In genomic region chr1:85333186-85333585, GRCh38 we compare ENCODE assay signal across 19 cellular contexts.
"Had no signal": no experiment of that assay in that cellular context is flagged by ENCODE, and none has a peak within 500 bp of the region (broad histone marks: within the 10 kb centered on the region; RNA-seq: fewer than 3 reads in every experiment).

No MANE protein-coding gene starts in this region.

- H3K27ac ChIP-seq: heart right ventricle, neutrophil, ovary, right atrium auricular region, sigmoid colon, suprapubic skin, tibial artery, upper lobe of right lung, vagina had no signal

- H3K4me3 ChIP-seq: gastrocnemius medialis, heart right ventricle, ovary, right atrium auricular region, sigmoid colon, skin epidermis, suprapubic skin, tibial artery, upper lobe of right lung, vagina had no signal

- H3K4me1 Mint-ChIP-seq: nephron progenitor cell had no signal

- H3K36me3 ChIP-seq: gastrocnemius medialis, heart right ventricle, neutrophil, ovary, right atrium auricular region, sigmoid colon, suprapubic skin, tibial artery, upper lobe of right lung, vagina had no signal

- DNase-seq: heart right ventricle; hypothalamus; kidney glomerular epithelial cell; naive thymus-derived CD4-positive, alpha-beta T cell; nephron progenitor cell; ovary; sigmoid colon; stimulated activated CD4-positive, alpha-beta T cell treated with anti-CD3 and anti-CD28 coated beads, Interleukin-2, amount 100 ng/mL, for 24 hours; stimulated activated CD4-positive, alpha-beta T cell treated with anti-CD3 and anti-CD28 coated beads, Interleukin-4, amount 100 ng/mL, for 4 hours; stimulated activated naive CD4-positive, alpha-beta T cell treated with Interleukin-2 at 50 U/mL for 16 hours; tibial artery; upper lobe of right lung had no signal

- H3K4me3 Mint-ChIP-seq: dendritic cell treated with granulocyte-macrophage colony-stimulating factor and Interleukin-4, amounts not matched to agents 40 ng/mL and 50 ng/mL, for 4 days; nephron progenitor cell had no signal

- ATAC-seq: naive thymus-derived CD4-positive, alpha-beta T cell; upper lobe of right lung had no signal

- H3K9me3 ChIP-seq: gastrocnemius medialis, neutrophil, ovary, sigmoid colon, suprapubic skin, upper lobe of right lung, vagina had no signal

- H3K27ac Mint-ChIP-seq: dendritic cell treated with granulocyte-macrophage colony-stimulating factor and Interleukin-4, amounts not matched to agents 40 ng/mL and 50 ng/mL, for 4 days; nephron progenitor cell had no signal

- H3K27me3 ChIP-seq: gastrocnemius medialis, heart right ventricle, neutrophil, ovary, right atrium auricular region, sigmoid colon, suprapubic skin, tibial artery, upper lobe of right lung, vagina had no signal
